ENCODE assay signal across 32 cellular contexts in genomic region chr7:57443567-57443966, GRCh38. TPM values are rescaled to one million over a fixed set of nuclear protein-coding genes. Genes with fewer than 3 reads are reported as not detected.
"Had no signal": no experiment of that assay in that cellular context is flagged by ENCODE, and none has a peak within 500 bp of the region (broad histone marks: within the 10 kb centered on the region; RNA-seq: fewer than 3 reads in every experiment).

No MANE protein-coding gene starts in this region.

- FAIRE-seq: urothelium cell line had no signal

- ATAC-seq: stimulated activated effector memory CD8-positive, alpha-beta T cell treated with anti-CD3 and anti-CD28 coated beads, Interleukin-12 subunit alpha, Interleukin-12 subunit beta, amount 100 ng/mL, for 72 hours; stimulated activated memory B cell treated with anti-CD40 and anti-IgM and Interleukin-4, amounts not matched to agents 10 μg/mL and 1 μg/mL and 100 μg/mL, for 72 hours; stimulated activated naive B cell treated with anti-CD40 and anti-IgM and Interleukin-4, amounts not matched to agents 10 μg/mL and 1 μg/mL and 100 μg/mL, for 72 hours; stimulated activated naive CD8-positive, alpha-beta T cell treated with anti-CD3 and anti-CD28 coated beads, Interleukin-15, amount 100 ng/mL, for 72 hours; stimulated activated naive CD8-positive, alpha-beta T cell treated with anti-CD3 and anti-CD28 coated beads, Interleukin-15, Interleukin-2, amounts not matched to agents 100 U/mL and 50 U/mL, for 24 hours; upper lobe of right lung had no signal

- H3K27ac ChIP-seq: stomach, suprapubic skin, testis, thoracic aorta, thyroid gland, tibial artery, tibial nerve, transverse colon, upper lobe of left lung, upper lobe of right lung, uterus, vagina had no signal

- H3K4me1 ChIP-seq: stomach, suprapubic skin, testis, thyroid gland, tibial artery, tibial nerve, transverse colon, upper lobe of left lung, upper lobe of right lung, uterus, vagina had no signal

- H3K9me3 ChIP-seq: testis, thoracic aorta, thyroid gland, upper lobe of right lung, uterus, vagina had no signal

- H3K36me3 ChIP-seq: stomach, suprapubic skin, thoracic aorta, thyroid gland, tibial artery, tibial nerve, transverse colon, upper lobe of left lung, upper lobe of right lung, uterus, vagina had no signal

- DNase-seq: stimulated activated CD4-positive, alpha-beta T cell treated with anti-CD3 and anti-CD28 coated beads, Interleukin-2, amount 100 ng/mL, for 48 hours; stimulated activated CD4-positive, alpha-beta T cell treated with anti-CD3 and anti-CD28 coated beads, Interleukin-4, amount 100 ng/mL, for 1 hour; stimulated activated CD4-positive, alpha-beta T cell treated with anti-CD3 and anti-CD28 coated beads, Interleukin-4, amount 100 ng/mL, for 24 hours; stimulated activated CD4-positive, alpha-beta T cell treated with anti-CD3 and anti-CD28 coated beads, Interleukin-4, amount 100 ng/mL, for 4 hours; stimulated activated CD8-positive, alpha-beta memory T cell treated with anti-CD3 and anti-CD28 coated beads, Interleukin-4, amount 100 ng/mL, for 48 hours; stimulated activated naive B cell treated with anti-CD40 and anti-IgM and Interleukin-4, amounts not matched to agents 10 μg/mL and 1 μg/mL and 100 μg/mL, for 72 hours; stimulated activated naive CD4-positive, alpha-beta T cell; stimulated activated naive CD4-positive, alpha-beta T cell treated with Interleukin-2 at 50 U/mL for 16 hours; stimulated activated naive CD8-positive, alpha-beta T cell treated with anti-CD3 and anti-CD28 coated beads, Interleukin-15, amount 100 ng/mL, for 72 hours; stimulated activated naive CD8-positive, alpha-beta T cell treated with anti-CD3 and anti-CD28 coated beads, Interleukin-15, Interleukin-2, amounts not matched to agents 100 U/mL and 50 U/mL, for 24 hours; stomach; substantia nigra; testis; thyroid gland; tibial artery; transverse colon; trophoblast cell; upper lobe of left lung; upper lobe of right lung; uterus had no signal

- H3K27me3 ChIP-seq: stomach, suprapubic skin, testis, thyroid gland, tibial artery, tibial nerve, transverse colon, upper lobe of left lung, upper lobe of right lung, uterus, vagina had no signal

- H3K4me3 ChIP-seq: stomach, suprapubic skin, testis, thoracic aorta, thyroid gland, tibial artery, tibial nerve, transverse colon, upper lobe of left lung, upper lobe of right lung, uterus, vagina had no signal

RNA-seq across cellular contexts. Expression of gene ZNF716, which starts 6.4 kb away (rescaled TPM):
- total RNA-seq: subcutaneous adipose tissue, suprapubic skin, temporal lobe, thoracic aorta, thyroid gland, tibial nerve, transverse colon, upper lobe of left lung, upper lobe of right lung, ureter, urinary bladder, uterus, vagina had no signal
- polyA plus RNA-seq: stomach, thymus, urinary bladder had no signal
